1 cellular context compared by ENCODE assay signal in the genomic region with DNA sequence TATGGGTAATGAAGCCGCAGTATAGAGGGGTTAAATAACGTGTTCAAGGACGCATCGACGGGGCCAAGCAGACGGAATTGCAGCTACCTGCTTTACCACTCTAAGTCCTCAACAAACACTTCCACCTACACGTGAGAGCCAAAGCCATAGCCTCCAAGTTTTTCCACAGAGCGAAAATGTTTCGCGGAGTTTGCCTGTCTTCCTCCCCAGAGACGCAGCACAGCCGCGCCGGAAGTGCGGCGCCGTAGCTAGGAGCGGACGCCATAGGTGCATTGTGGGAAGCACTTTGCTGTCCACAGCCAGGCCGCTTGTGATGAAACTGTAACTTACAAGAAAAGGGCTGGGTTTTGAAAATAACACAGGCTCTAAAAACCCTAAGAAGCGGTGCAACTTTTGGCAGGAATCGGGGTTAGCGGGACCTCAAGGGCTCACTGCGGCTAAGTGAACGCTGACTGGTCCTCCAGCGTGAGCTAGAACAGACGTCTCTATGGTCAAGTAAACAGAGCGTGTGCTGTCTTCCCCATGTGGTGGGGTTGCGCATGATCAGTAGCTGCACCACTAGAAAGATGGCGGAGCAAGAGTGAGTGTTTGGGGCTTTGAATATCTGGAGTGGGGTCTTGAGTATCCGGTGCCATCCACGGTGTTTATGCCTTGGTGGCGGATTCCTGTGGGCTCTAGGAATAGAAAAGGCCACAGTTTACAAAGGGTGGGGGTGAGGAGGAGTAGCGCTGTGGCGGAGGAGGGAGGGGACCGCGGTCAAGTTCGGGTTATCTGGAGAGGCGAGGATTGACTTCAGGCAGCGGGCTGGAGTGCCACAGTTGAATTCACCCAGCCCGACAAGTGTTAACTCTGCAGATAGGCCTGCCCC.
A peak's percentile ranks its signal among the peaks of the same experiment; 100 is the strongest.
TF ChIP-seq lines count a peak whose summit lies in the region.

A gene (plus strand): TSS at position 245 of the 868 bp plus-strand sequence. CDS start 295 bp downstream, at position 540.

TF ChIP-seq in IMR-90, 13 proteins besides CTCF, POLR2A, EP300 and RAD21 (continued from another document):
- TF ChIP-seq, protein P1, sequence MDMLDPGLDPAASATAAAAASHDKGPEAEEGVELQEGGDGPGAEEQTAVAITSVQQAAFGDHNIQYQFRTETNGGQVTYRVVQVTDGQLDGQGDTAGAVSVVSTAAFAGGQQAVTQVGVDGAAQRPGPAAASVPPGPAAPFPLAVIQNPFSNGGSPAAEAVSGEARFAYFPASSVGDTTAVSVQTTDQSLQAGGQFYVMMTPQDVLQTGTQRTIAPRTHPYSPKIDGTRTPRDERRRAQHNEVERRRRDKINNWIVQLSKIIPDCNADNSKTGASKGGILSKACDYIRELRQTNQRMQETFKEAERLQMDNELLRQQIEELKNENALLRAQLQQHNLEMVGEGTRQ (IDR thresholded peaks at IDR 0.05; ENCODE audit: low read depth, low read length): peak; percentile 85
- no peak for TF ChIP-seq RFX5 (IDR thresholded peaks at IDR 0.05; ENCODE audit: low read depth, low read length)
